2 cellular contexts compared by ENCODE assay signal in the genomic region with DNA sequence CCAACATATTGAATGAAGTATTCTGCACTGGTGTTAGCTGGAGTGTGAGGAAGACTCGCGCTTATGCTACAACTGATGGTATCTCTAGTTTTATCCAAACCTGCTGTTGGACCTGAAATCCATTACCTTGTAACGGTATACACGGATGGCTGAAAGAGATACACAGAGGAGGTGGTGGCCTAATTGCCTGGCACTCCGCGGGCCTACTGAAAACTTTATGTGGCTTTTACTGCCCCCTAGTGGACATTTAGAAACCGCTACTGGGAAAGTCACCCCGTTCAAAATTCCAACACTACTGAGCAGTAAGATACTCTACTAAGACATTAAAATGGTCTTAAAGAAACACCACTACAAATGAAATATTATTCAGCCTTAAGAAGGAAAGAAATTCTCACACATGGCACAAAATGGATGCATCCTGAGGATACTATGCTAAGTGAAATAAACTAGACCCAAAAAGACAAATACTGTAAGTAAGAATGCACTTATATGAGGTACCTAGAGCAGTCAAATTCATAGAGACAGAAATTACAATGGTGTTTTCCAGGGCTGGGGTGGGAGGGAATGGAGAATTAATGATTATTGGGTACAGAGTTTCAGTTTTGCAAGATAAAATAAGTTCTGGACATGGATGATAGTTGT.
TF ChIP-seq lines count a peak whose summit lies in the region.

No MANE protein-coding gene starts in this region.

TF ChIP-seq in GM23338, 12 proteins besides CTCF, POLR2A, EP300 and RAD21:
- TF ChIP-seq EZH2phosphoT487 (IDR thresholded peaks at IDR 0.05; ENCODE audit: unreplicated experiment) (no peak), NANOG (IDR thresholded peaks at IDR 0.05; ENCODE audit: borderline replicate concordance) (no peak), STAT1 (IDR thresholded peaks at IDR 0.05; ENCODE audit: unreplicated experiment) (no peak), JUNB (IDR thresholded peaks at IDR 0.05; ENCODE audit: unreplicated experiment) (no peak), POLR2AphosphoS5 (IDR thresholded peaks at IDR 0.05; ENCODE audit: low read depth) (no peak), ZNF114 (CRISPR knock-in tag; IDR thresholded peaks at IDR 0.05) (no peak), CREB1 (CRISPR knock-in tag; IDR thresholded peaks at IDR 0.05; ENCODE audit: low read depth) (no peak), EZH2 (IDR thresholded peaks at IDR 0.05; ENCODE audit: low read depth, unreplicated experiment) (no peak), ZNF331 (CRISPR knock-in tag; IDR thresholded peaks at IDR 0.05; ENCODE audit: low read depth) (no peak)
- TF ChIP-seq, protein P1, sequence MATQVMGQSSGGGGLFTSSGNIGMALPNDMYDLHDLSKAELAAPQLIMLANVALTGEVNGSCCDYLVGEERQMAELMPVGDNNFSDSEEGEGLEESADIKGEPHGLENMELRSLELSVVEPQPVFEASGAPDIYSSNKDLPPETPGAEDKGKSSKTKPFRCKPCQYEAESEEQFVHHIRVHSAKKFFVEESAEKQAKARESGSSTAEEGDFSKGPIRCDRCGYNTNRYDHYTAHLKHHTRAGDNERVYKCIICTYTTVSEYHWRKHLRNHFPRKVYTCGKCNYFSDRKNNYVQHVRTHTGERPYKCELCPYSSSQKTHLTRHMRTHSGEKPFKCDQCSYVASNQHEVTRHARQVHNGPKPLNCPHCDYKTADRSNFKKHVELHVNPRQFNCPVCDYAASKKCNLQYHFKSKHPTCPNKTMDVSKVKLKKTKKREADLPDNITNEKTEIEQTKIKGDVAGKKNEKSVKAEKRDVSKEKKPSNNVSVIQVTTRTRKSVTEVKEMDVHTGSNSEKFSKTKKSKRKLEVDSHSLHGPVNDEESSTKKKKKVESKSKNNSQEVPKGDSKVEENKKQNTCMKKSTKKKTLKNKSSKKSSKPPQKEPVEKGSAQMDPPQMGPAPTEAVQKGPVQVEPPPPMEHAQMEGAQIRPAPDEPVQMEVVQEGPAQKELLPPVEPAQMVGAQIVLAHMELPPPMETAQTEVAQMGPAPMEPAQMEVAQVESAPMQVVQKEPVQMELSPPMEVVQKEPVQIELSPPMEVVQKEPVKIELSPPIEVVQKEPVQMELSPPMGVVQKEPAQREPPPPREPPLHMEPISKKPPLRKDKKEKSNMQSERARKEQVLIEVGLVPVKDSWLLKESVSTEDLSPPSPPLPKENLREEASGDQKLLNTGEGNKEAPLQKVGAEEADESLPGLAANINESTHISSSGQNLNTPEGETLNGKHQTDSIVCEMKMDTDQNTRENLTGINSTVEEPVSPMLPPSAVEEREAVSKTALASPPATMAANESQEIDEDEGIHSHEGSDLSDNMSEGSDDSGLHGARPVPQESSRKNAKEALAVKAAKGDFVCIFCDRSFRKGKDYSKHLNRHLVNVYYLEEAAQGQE (IDR thresholded peaks at IDR 0.05; ENCODE audit: unreplicated experiment): no peak

TF ChIP-seq in H1, 55 proteins besides CTCF, POLR2A, EP300 and RAD21:
- no peak for TF ChIP-seq SP2 (IDR thresholded peaks at IDR 0.05; ENCODE audit: low read length)
- no peak for TF ChIP-seq MAFK (IDR thresholded peaks at IDR 0.05; ENCODE audit: low read depth, low read length)
- no peak for TF ChIP-seq CREB1 (IDR thresholded peaks at IDR 0.05)
- TF ChIP-seq KDM1A (IDR thresholded peaks at IDR 0.05; ENCODE audit: borderline replicate concordance, low read length): no peak
- no peak for TF ChIP-seq TAF1 (IDR thresholded peaks at IDR 0.05; ENCODE audit: low read depth, low read length)
- no peak for TF ChIP-seq YY1 (IDR thresholded peaks at IDR 0.05; ENCODE audit: low read depth, low read length)
- no peak for TF ChIP-seq TBP (IDR thresholded peaks at IDR 0.05; ENCODE audit: low read depth, low read length)
- no peak for TF ChIP-seq HDAC6 (IDR thresholded peaks at IDR 0.05; ENCODE audit: low read depth, low read length)
